ENCODE assay signal across 12 cellular contexts in the genomic region with DNA sequence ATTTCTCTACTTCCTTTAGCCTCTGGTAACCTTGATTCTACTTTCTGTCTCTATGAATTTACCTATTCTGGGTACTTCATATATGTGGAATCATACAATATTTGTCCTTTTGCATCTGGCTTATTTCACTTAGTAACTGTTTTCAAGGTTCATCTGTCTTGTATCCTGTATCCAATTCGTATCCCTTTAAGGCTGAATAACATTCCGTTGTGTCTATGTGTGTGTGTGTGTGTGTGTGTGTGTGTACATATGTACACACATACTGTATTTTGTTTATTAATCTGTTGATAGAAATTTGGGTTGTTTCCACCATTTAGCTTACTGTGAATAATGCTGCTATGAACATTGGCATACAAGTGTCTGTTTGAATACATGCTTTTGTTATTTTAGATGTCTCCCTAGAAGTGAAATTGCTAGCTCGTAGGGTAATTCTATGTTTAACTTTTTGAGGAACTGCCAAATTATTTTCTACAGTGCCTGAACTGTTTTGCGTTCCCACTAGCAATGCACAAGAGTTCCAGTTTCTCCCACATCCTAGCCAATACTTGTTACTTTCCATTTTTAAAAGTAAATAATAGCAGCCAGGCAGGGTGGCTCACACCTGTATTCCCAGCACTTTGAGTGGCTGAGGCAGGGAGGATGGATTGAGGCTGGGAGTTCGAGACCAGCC. TPM values are rescaled to one million over a fixed set of nuclear protein-coding genes. Genes with fewer than 3 reads are reported as not detected.
DNase-seq lines count a peak whose midpoint lies in the region; FAIRE-seq and TF ChIP-seq lines count a peak whose summit lies in the region.
"Had no signal": no experiment of that assay in that cellular context is flagged by ENCODE, and none has a peak within 500 bp of the region (broad histone marks: within the 10 kb centered on the region; RNA-seq: fewer than 3 reads in every experiment).

No MANE protein-coding gene starts in this region.

- TF ChIP-seq POLR2A in GM12892 (IDR thresholded peaks at IDR 0.05; ENCODE audit: low read depth, low read length) (no peak), adrenal gland (IDR thresholded peaks at IDR 0.05) (no peak), sigmoid colon (IDR thresholded peaks at IDR 0.05) (no peak)

- no peak for DNase-seq in GM12892 (ENCODE audit: insufficient read length)
- no peak for DNase-seq in adrenal gland
- DNase-seq in right atrium auricular region (ENCODE audit: low spot score), result no peak
- no peak for DNase-seq in sigmoid colon
- DNase-seq in SW480 (ENCODE audit: low spot score), result no peak
- no peak for DNase-seq in NCI-H1092 treated with DMSO at 0.1 percent for 48 hours (lab: John Stamatoyannopoulos, UW)
- no peak for DNase-seq in BE2C
- DNase-seq: Calu3, mesendoderm, NCI-H146, SIG-M5, substantia nigra had no signal

- H3K4me3 ChIP-seq in adrenal gland (no peak overlapping the region), right atrium auricular region (peak overlapping the region in 1 of 2 donors; percentile 13), sigmoid colon (peak overlapping the region in 1 of 4 donors; percentile 30), BE2C (ENCODE audit: low read depth, low read length) (no peak overlapping the region)

- peak; percentile 60 for FAIRE-seq in GM12892 (lab: Jason Lieb, UNC)

- TF ChIP-seq CTCF in adrenal gland (IDR thresholded peaks at IDR 0.05) (no peak), right atrium auricular region (IDR thresholded peaks at IDR 0.05) (no peak), sigmoid colon (IDR thresholded peaks at IDR 0.05) (no peak), BE2C (IDR thresholded peaks at IDR 0.05; ENCODE audit: low read depth, low read length) (no peak)

- H3K4me1 ChIP-seq in adrenal gland (replicated peaks in 1 of 2) (peaks cover 30 to 74% of the 10 kb centered on the region in 2 donors), right atrium auricular region (peaks cover 0 to 34% of the 10 kb centered on the region in 2 donors), sigmoid colon (peaks cover 0 to 83% (median 61%) of the 10 kb centered on the region in 4 donors), BE2C (no peaks in the 10 kb centered on the region)

- H3K27me3 ChIP-seq in adrenal gland (no peaks in the 10 kb centered on the region), right atrium auricular region (no peaks in the 10 kb centered on the region), sigmoid colon (no peaks in the 10 kb centered on the region), BE2C (no peaks in the 10 kb centered on the region)

- WGBS in adrenal gland, 4 donors, result 49 to 59% (median 52%) methylated on average over 5 of the region's 5 CpGs
- 49 to 56% methylated on average over 5 of the region's 5 CpGs for WGBS in sigmoid colon, 2 donors

- H3K9me3 ChIP-seq in adrenal gland (replicated peaks in 1 of 3), result no peaks in the 10 kb centered on the region
- H3K9me3 ChIP-seq in right atrium auricular region, result no peaks in the 10 kb centered on the region
- no peaks in the 10 kb centered on the region for H3K9me3 ChIP-seq in sigmoid colon
- H3K9me3 ChIP-seq in BE2C, result no peaks in the 10 kb centered on the region

- intact Hi-C loops in adrenal gland (cut with DNase I), result no loop called here
- intact Hi-C loops in sigmoid colon (cut with DNase I), result no loop called here

- H3K36me3 ChIP-seq in adrenal gland (replicated peaks in 1 of 2) (peaks cover 0 to 5% of the 10 kb centered on the region in 2 donors), right atrium auricular region (no peaks in the 10 kb centered on the region), sigmoid colon (peaks cover 0 to 9% (median 2%) of the 10 kb centered on the region in 4 donors), BE2C (peaks cover 5% of the 10 kb centered on the region)

- no peak for TF ChIP-seq EP300 in sigmoid colon (IDR thresholded peaks at IDR 0.05)

- H3K27ac ChIP-seq in adrenal gland (peak overlapping the region in 3 of 5 donors; percentile 1 to 51 (median 6)), right atrium auricular region (peak overlapping the region; percentile 29 to 68), sigmoid colon (peak overlapping the region; percentile 58 to 82 (median 65))

RNA-seq across cellular contexts. Expression of gene SENP6, which starts 17.7 kb away (rescaled TPM):
- 44.1 TPM for polyA plus RNA-seq in GM12892 (2012; ENCODE audit: missing spikeins)
- total RNA-seq in adrenal gland, result 10 to 100 TPM; 47.6 to 98.5 (median 76.6) TPM
- 10 to 100 TPM; 43.0 to 83.0 (median 52.5) TPM for polyA plus RNA-seq in adrenal gland
- total RNA-seq in right atrium auricular region, result 10 to 100 TPM; 54.6 to 59.8 TPM
- total RNA-seq in sigmoid colon, result 100 to 1,000 TPM; 122 to 157 (median 148) TPM
- polyA plus RNA-seq in sigmoid colon, result 10 to 100 TPM; 18.0 to 31.8 (median 24.5) TPM
- polyA plus RNA-seq in BE2C (2012; ENCODE audit: insufficient read depth, insufficient read length, low read depth), result 27.0 TPM

Comparison
In these comparisons a context has a peak if more than half of its experiments do, and no peak if none do; other contexts are left out.
1. H3K27ac ChIP-seq: peak in every context shown above with its lines; median percentile 65 in sigmoid colon; 48 in right atrium auricular region; 6 in adrenal gland.